In the genomic region with DNA sequence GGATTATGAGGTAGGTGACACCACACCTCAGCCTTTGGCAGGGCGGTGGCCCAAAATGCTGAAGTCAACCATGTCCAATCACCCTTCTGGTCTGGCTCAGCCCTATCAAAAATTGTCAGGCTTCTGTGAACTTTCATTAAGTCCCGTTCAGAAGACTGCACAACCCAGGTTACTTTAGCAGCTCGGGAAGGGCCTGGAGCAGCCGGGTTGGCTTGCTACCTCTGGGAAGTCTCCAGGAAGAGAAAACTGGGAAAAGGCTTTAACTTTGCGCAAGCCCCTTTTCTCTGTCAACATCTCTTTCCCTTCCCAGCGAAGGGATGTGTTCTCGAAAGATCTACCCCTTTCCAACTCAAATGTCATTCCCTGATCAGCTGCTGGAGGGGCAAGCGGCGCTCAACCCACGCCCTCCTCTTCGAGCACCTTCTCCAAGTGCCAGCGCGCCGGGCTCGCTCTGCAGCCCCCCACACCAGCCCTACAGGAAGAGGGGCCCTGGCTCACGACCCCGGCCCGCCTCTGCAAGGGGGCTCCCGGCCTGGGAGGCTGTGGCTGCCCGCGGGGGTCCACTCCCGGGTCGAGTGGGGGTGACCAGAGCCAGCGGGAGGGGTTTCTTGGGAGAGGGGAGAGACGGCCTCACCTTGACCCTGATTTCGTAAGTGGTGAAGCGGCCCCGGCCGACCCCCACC, we compare ENCODE assay signal across 8 cellular contexts. TPM values are rescaled to one million over a fixed set of nuclear protein-coding genes. Genes with fewer than 3 reads are reported as not detected.
DNase-seq lines count a peak whose midpoint lies in the region; ATAC-seq and TF ChIP-seq lines count a peak whose summit lies in the region.

No MANE protein-coding gene starts in this region.

- in situ Hi-C loops in mammary epithelial cell (cut with MboI; ENCODE audit: low sequenced_read_pairs in 2 of 2), result loop anchor here in 1 of 2 donors (25.0 kb wide), 1 partner anchor 227 kb away; no protein-coding TSS in a partner anchor

- peak overlapping the region; percentile 86 to 97 (median 92) for H3K4me3 Mint-ChIP-seq in CD4-positive, alpha-beta memory T cell

- no peaks in the 10 kb centered on the region for H3K9me3 Mint-ChIP-seq in CD4-positive, alpha-beta memory T cell

- H3K27ac Mint-ChIP-seq in CD4-positive, alpha-beta memory T cell, result peak overlapping the region; percentile 85 to 97 (median 94)

- no peaks in the 10 kb centered on the region for H3K36me3 ChIP-seq in CD4-positive, alpha-beta memory T cell (ENCODE audit: insufficient read depth, low read length)
- H3K36me3 ChIP-seq in mammary epithelial cell (ENCODE audit: insufficient read depth, low read length) (peaks cover 4% of the 10 kb centered on the region), skeletal muscle satellite cell (ENCODE audit: insufficient read depth, low read length) (no peaks in the 10 kb centered on the region)

- no peaks in the 10 kb centered on the region for H3K27me3 ChIP-seq in CD4-positive, alpha-beta memory T cell (ENCODE audit: insufficient read depth, low read length)
- no peaks in the 10 kb centered on the region for H3K27me3 ChIP-seq in mammary epithelial cell (ENCODE audit: insufficient read depth, low read length)
- no peaks in the 10 kb centered on the region for H3K27me3 ChIP-seq in skeletal muscle satellite cell (ENCODE audit: control insufficient read depth, insufficient read depth, low read length)

- dilution Hi-C loops in mammary epithelial cell (cut with HindIII; ENCODE audit: low sequenced_read_pairs), result no loop called here

- peak overlapping the region; percentile 97 for H2AFZ ChIP-seq in mammary epithelial cell (ENCODE audit: low read depth, low read length)

- H3K4me1 ChIP-seq in CD4-positive, alpha-beta memory T cell (ENCODE audit: insufficient read depth, low read length), result peaks cover 46% of the 10 kb centered on the region
- H3K4me1 ChIP-seq in mammary epithelial cell (ENCODE audit: insufficient read depth, low read length) (peaks cover 12% of the 10 kb centered on the region), skeletal muscle satellite cell (ENCODE audit: control insufficient read depth, insufficient read depth, low read length) (no peaks in the 10 kb centered on the region)

- no TSS peak for BruUV-seq in mammary epithelial cell (replicated peaks; lab: Mats Ljungman, UMichigan)

- POLR2A ChIA-PET in CD4-positive, alpha-beta memory T cell (lab: Charles Lee; ENCODE audit: partially characterized antibody), result interaction anchor here (0.6 to 3.3 kb wide), 20 partner anchors 10 to 1934 kb away, joined by 3 to 86 read pairs (median 4); partner anchors contain the start of genes AFG1L, AK9, ATG5 and CD164

- H3K4me3 ChIP-seq in CD4-positive, alpha-beta memory T cell (ENCODE audit: low read length in 2 of 2), result peak overlapping the region; percentile 86 to 93
- peak overlapping the region; percentile 84 to 98 (median 93) for H3K4me3 ChIP-seq in mammary epithelial cell (replicated peaks in 1 of 3; ENCODE audit: insufficient read depth in 1 of 3, low read depth in 2 of 3, low read length in 3 of 3)
- H3K4me3 ChIP-seq in skeletal muscle satellite cell (ENCODE audit: low read length), result peak overlapping the region; percentile 92

- 0% methylated on average over 19 of the region's 29 CpGs for WGBS in mammary epithelial cell (ENCODE audit: low coverage, missing lambda C conversion rate)

- no peaks in the 10 kb centered on the region for H4K20me1 ChIP-seq in mammary epithelial cell (ENCODE audit: insufficient read depth, low read length)

- no peaks in the 10 kb centered on the region for H3K9me3 ChIP-seq in CD4-positive, alpha-beta memory T cell (ENCODE audit: control insufficient read depth in 1 of 2, low read length in 2 of 2)
- H3K9me3 ChIP-seq in mammary epithelial cell (replicated peaks; ENCODE audit: insufficient read depth, low read length) (no peaks in the 10 kb centered on the region), skeletal muscle satellite cell (replicated peaks; ENCODE audit: low read length) (no peaks in the 10 kb centered on the region)

- intact Hi-C loops in CD4-positive, alpha-beta memory T cell (cut with micrococcal nuclease), result loop anchor here (2.0 to 10.0 kb wide), 7 partner anchors 141 to 1431 kb away; partner anchors contain the start of genes AK9, CD164, CEP57L1 and FIG4
- intact Hi-C loops in mammary epithelial cell (cut with micrococcal nuclease), result loop anchor here (1.0 to 5.0 kb wide), 2 partner anchors 102 to 232 kb away; no protein-coding TSS in a partner anchor

- H3K4me2 ChIP-seq in mammary epithelial cell (ENCODE audit: insufficient read depth, low read depth, low read length) (peak overlapping the region; percentile 84), skeletal muscle satellite cell (ENCODE audit: low read length) (peak overlapping the region; percentile 95)

- peaks cover 15 to 44% (median 27%) of the 10 kb centered on the region in 4 donors for H3K4me1 Mint-ChIP-seq in CD4-positive, alpha-beta memory T cell

- CTCF ChIA-PET in CD4-positive, alpha-beta memory T cell (lab: Charles Lee; ENCODE audit: partially characterized antibody), result interaction anchor here (1.2 to 2.5 kb wide), 4 partner anchors 35 to 233 kb away, joined by 3 to 13 read pairs (median 4); partner anchors contain the start of gene AFG1L
- CTCF ChIA-PET in mammary epithelial cell (lab: Charles Lee; ENCODE audit: low non-redundant PET), result no interaction called here

- H3K27ac ChIP-seq in CD4-positive, alpha-beta memory T cell (ENCODE audit: low read depth, low read length), result peak overlapping the region; percentile 84
- H3K27ac ChIP-seq in mammary epithelial cell (ENCODE audit: insufficient read depth, low read depth, low read length), result peak overlapping the region; percentile 75

- peaks cover 5 to 12% of the 10 kb centered on the region in 2 donors for H3K36me3 Mint-ChIP-seq in CD4-positive, alpha-beta memory T cell

- no peak for TF ChIP-seq CTCF in mammary epithelial cell (conservative IDR thresholded peaks at IDR 0.05 in 1 of 2, IDR thresholded peaks at IDR 0.05 in 1 of 2; ENCODE audit: extremely low read depth in 1 of 2, insufficient read depth in 1 of 2, low read depth in 1 of 2, low read length in 2 of 2)

- H3K79me2 ChIP-seq in mammary epithelial cell (ENCODE audit: insufficient read depth, low read length), result peaks cover 55% of the 10 kb centered on the region

- peaks cover 0 to 2% of the 10 kb centered on the region in 2 donors for H3K27me3 Mint-ChIP-seq in CD4-positive, alpha-beta memory T cell

- peak; percentile 12 to 45 (median 19) for DNase-seq in CD4-positive, alpha-beta memory T cell
- DNase-seq in HT-29 (ENCODE audit: low spot score), result peak; percentile 44
- DNase-seq in mammary epithelial cell, result peak; percentile 55
- peak; percentile 48 for DNase-seq in iPS-NIHi11 (ENCODE audit: low spot score)

- H3K9ac ChIP-seq in mammary epithelial cell (ENCODE audit: insufficient read depth, low read length), result peak overlapping the region; percentile 80
- H3K9ac ChIP-seq in skeletal muscle satellite cell (ENCODE audit: low read depth, low read length), result peak overlapping the region; percentile 90

- ATAC-seq in GM19397 (IDR thresholded peaks at IDR 0.05; ENCODE audit: unreplicated experiment), result peak; percentile 2
- ATAC-seq in SK-N-SH treated with all-trans-retinoic acid at 6 μM for 48 hours, result peak; percentile 50
- no peak for ATAC-seq in GM18858 (IDR thresholded peaks at IDR 0.05; ENCODE audit: unreplicated experiment)

TF ChIP-seq in SK-N-SH treated with all-trans-retinoic acid at 6 μM for 48 hours, 23 proteins besides CTCF, POLR2A, EP300 and RAD21 (continues in another document):
- TF ChIP-seq ZC3H10 (CRISPR knock-in tag; IDR thresholded peaks at IDR 0.05) (no peak), PATZ1 (CRISPR knock-in tag; IDR thresholded peaks at IDR 0.05; ENCODE audit: borderline replicate concordance) (no peak), ESRRG (CRISPR knock-in tag; IDR thresholded peaks at IDR 0.05) (no peak), SNAI2 (CRISPR knock-in tag; IDR thresholded peaks at IDR 0.05) (no peak), PPARA (CRISPR knock-in tag; IDR thresholded peaks at IDR 0.05; ENCODE audit: borderline replicate concordance) (no peak), ZFP30 (CRISPR knock-in tag; IDR thresholded peaks at IDR 0.05) (no peak), ZNF565 (CRISPR knock-in tag; conservative IDR thresholded peaks at IDR 0.05; ENCODE audit: low read depth) (no peak), ZNF8 (CRISPR knock-in tag; IDR thresholded peaks at IDR 0.05) (no peak), BACH2 (CRISPR knock-in tag; IDR thresholded peaks at IDR 0.05; ENCODE audit: borderline replicate concordance) (no peak)

RNA-seq across cellular contexts. Expression of gene SNX3, which starts 0.6 kb away (rescaled TPM):
- 10 to 100 TPM; 65.9 to 66.6 TPM for total RNA-seq in CD4-positive, alpha-beta memory T cell
- polyA plus RNA-seq in CD4-positive, alpha-beta memory T cell, result 100 to 1,000 TPM; 188 to 261 TPM
- 61.7 and 67.6 TPM in 2 replicates for total RNA-seq in HT-29 (2014; rRNA removed; shearing (Covaris generic))
- 100 to 1,000 TPM; 143 to 147 TPM for total RNA-seq in mammary epithelial cell
- 146 TPM for polyA plus RNA-seq in mammary epithelial cell
- polyA minus RNA-seq in mammary epithelial cell, result 137 TPM
- total RNA-seq in skeletal muscle satellite cell (2012; rRNA removed), result 183 and 203 TPM in 2 replicates

RNA-seq across cellular contexts. Expression of gene AFG1L, which starts 34.6 kb away (rescaled TPM):
- total RNA-seq in CD4-positive, alpha-beta memory T cell, result 1 to 10 TPM; 6.3 to 6.6 TPM
- polyA plus RNA-seq in CD4-positive, alpha-beta memory T cell, result 1 to 10 TPM; 1.5 to 2.7 TPM
- 0.91 and 2.5 TPM in 2 replicates for total RNA-seq in HT-29 (2014; rRNA removed; shearing (Covaris generic))
- total RNA-seq in mammary epithelial cell, result 1 to 10 TPM; 5.0 to 8.7 TPM
- 1.5 TPM for polyA plus RNA-seq in mammary epithelial cell
- 7.6 TPM for polyA minus RNA-seq in mammary epithelial cell
- 4.1 and 5.0 TPM in 2 replicates for total RNA-seq in skeletal muscle satellite cell (2012; rRNA removed)
